In the genomic region with DNA sequence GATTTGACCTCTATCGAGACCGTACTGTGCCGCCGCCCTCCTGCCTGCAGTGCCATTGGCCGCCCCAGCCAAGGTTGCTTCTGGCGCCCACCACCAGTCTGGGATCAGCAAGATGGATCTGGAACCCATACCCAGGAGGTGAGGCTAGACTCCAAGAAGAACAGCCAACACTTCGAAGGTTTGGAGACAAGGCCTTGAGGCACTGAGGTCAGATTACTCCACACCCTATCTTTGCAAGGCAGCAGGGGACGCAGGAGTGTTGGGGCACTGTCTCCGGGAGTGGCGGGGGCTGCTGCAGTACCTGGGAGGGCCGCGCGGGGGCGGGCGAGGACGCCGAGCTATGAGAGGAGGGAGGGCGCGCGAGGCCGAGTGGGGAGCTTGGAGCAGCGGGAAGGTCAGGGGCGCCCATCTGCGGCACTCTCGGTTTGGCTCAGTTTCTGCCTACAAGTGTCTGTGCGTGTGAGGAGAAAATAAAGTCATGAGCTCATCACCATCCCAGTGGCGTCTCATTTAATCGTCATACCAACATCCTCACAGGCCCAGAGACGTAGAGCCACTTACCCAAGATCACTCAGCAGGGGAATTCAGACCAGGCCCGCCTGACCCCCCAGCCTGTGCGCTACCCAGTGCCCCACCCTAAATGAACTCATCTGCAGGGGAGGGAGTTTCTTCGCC, we compare ENCODE assay signal across 8 cellular contexts. TPM values are rescaled to one million over a fixed set of nuclear protein-coding genes. Genes with fewer than 3 reads are reported as not detected.
DNase-seq lines count a peak whose midpoint lies in the region; ATAC-seq and TF ChIP-seq lines count a peak whose summit lies in the region.

No MANE protein-coding gene starts in this region.

- no peaks in the 10 kb centered on the region for H3K27me3 ChIP-seq in colonic mucosa
- H3K27me3 ChIP-seq in lower lobe of right lung (ENCODE audit: low read depth), result no peaks in the 10 kb centered on the region

- H3K27ac ChIP-seq in colonic mucosa (no peak overlapping the region), lower lobe of right lung (no peak overlapping the region)

- DNase-seq in GM10266 (ENCODE audit: extremely low spot score), result peak; percentile 85
- DNase-seq in NCI-H2107 (lab: John Stamatoyannopoulos, UW), result peak; percentile 4
- DNase-seq in activated CD4-positive, alpha-beta T cell treated with anti-CD3 and anti-CD28 coated beads for 48 hours, result peak; percentile 90
- peak; percentile 75 for DNase-seq in colonic mucosa
- DNase-seq in lower lobe of right lung, result peak; percentile 86
- peak; percentile 29 to 44 for DNase-seq in stimulated activated CD8-positive, alpha-beta memory T cell treated with anti-CD3 and anti-CD28 coated beads, Interleukin-15, amount 100 ng/mL, for 4 hours (ENCODE audit: low read depth in 2 of 2)
- DNase-seq in DMS79 (lab: John Stamatoyannopoulos, UW), result no peak

- H3K9me3 ChIP-seq in colonic mucosa (no peaks in the 10 kb centered on the region), lower lobe of right lung (no peaks in the 10 kb centered on the region)

- H3K36me3 ChIP-seq in colonic mucosa (no peaks in the 10 kb centered on the region), lower lobe of right lung (no peaks in the 10 kb centered on the region)

- TF ChIP-seq CTCF in GM10266 (IDR thresholded peaks at IDR 0.05; ENCODE audit: control insufficient read depth, insufficient read depth, low read depth, missing control alignments) (peak; percentile 84), colonic mucosa (IDR thresholded peaks at IDR 0.05) (peak; percentile 96), lower lobe of right lung (IDR thresholded peaks at IDR 0.05) (peak; percentile 94)

- H3K9ac ChIP-seq in colonic mucosa (ENCODE audit: low read depth in 2 of 2, low read length in 2 of 2), result no peak overlapping the region

- H3K4me1 ChIP-seq in colonic mucosa, result no peaks in the 10 kb centered on the region
- peaks cover 9% of the 10 kb centered on the region for H3K4me1 ChIP-seq in lower lobe of right lung

- ATAC-seq in HG02642 (IDR thresholded peaks at IDR 0.05; ENCODE audit: poor library complexity, unreplicated experiment) (peak; percentile 82), lower lobe of right lung (peak; percentile 90 to 92)

- H3K4me3 ChIP-seq in colonic mucosa (no peak overlapping the region), lower lobe of right lung (no peak overlapping the region)

- intact Hi-C loops in colonic mucosa (cut with DNase I), result no loop called here
- intact Hi-C loops in lower lobe of right lung (cut with DNase I), result no loop called here

RNA-seq across cellular contexts. Expression of a gene that starts 20.5 kb away (rescaled TPM):
- total RNA-seq in colonic mucosa (under 1 TPM; 0.05 to 0.11 TPM), lower lobe of right lung (not detected)
